ENCODE assay signal across 9 cellular contexts in genomic region chr14:58092231-58092630, GRCh38. TPM values are rescaled to one million over a fixed set of nuclear protein-coding genes. Genes with fewer than 3 reads are reported as not detected.
"Had no signal": no experiment of that assay in that cellular context is flagged by ENCODE, and none has a peak within 500 bp of the region (broad histone marks: within the 10 kb centered on the region; RNA-seq: fewer than 3 reads in every experiment).

No MANE protein-coding gene starts in this region.

- DNase-seq: GM23248, GOT3, H7, KG1 had no signal

- H2AFZ ChIP-seq: GM23248 had no signal

- FAIRE-seq: HepG2 had no signal

- H3K4me3 Mint-ChIP-seq: IgD-negative memory B cell had no signal

- ATAC-seq: HCT116, HepG2 had no signal

- H3K36me3 Mint-ChIP-seq: IgD-negative memory B cell had no signal

- H3K36me3 ChIP-seq: HAP-1 had no signal

- H3K27ac ChIP-seq: GM23248 had no signal

- H3K9me3 Mint-ChIP-seq: IgD-negative memory B cell had no signal

- H3K4me1 Mint-ChIP-seq: IgD-negative memory B cell had no signal

- H3K4me1 ChIP-seq: HAP-1 had no signal

- H3K9me3 ChIP-seq: HAP-1 had no signal

- H3K9ac ChIP-seq: GM23248 had no signal

- H3K4me3 ChIP-seq: GM23248, HAP-1 had no signal

RNA-seq across cellular contexts. Expression of gene ARMH4, which starts 59.8 kb away (rescaled TPM):
- total RNA-seq: HT-29 had no signal
